8 cellular contexts compared by ENCODE assay signal in the genomic region with DNA sequence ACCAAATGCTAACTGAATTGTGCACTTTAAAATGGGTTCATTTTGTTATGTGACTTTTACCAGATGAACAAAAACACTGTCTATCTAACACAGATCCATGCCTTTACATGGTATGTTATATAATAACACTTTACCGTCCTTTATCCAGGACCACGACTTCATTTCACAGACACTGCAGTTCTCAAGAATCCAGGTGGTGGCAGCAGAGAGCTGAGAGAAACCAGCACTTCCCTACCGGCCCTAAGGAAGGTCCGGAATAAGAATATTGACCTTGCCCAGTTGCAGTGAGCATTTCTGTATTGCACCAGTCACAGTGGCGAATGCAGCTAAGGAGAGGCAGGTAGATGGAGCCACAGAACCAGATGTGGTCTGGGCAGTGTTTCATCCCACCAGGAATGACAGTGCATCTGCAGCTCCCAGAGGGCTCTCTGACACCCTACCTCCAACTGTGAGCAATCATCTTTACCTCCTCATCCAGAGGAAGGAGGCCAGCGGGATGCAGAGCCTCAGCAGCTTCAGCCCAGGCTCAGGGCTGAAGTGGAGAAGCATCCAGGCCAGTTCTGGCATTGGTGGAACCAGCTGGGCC. TPM values are rescaled to one million over a fixed set of nuclear protein-coding genes. Genes with fewer than 3 reads are reported as not detected.
A peak's percentile ranks its signal among the peaks of the same experiment; 100 is the strongest.
DNase-seq lines count a peak whose midpoint lies in the region; ATAC-seq, FAIRE-seq and TF ChIP-seq lines count a peak whose summit lies in the region.

No MANE protein-coding gene starts in this region.

- H3K4me1 Mint-ChIP-seq in activated B cell treated with CpG ODN at 0.5 μM for 24 hours: peaks cover 9% of the 10 kb centered on the region
- peaks cover 9% of the 10 kb centered on the region for H3K4me1 Mint-ChIP-seq in nephron progenitor cell

- H3K4me3 ChIP-seq in epithelial cell of proximal tubule (ENCODE audit: low read depth, low read length): no peak overlapping the region

- no peak for ATAC-seq in activated B cell treated with CpG ODN at 0.5 μM for 24 hours (ENCODE audit: low read depth)
- no peak for ATAC-seq in HG03439 (IDR thresholded peaks at IDR 0.05; ENCODE audit: unreplicated experiment)

- peak; percentile 68 for DNase-seq in A172 (ENCODE audit: low spot score)
- peak; percentile 57 for DNase-seq in NCI-H146 (lab: John Stamatoyannopoulos, UW)
- peak; percentile 27 for DNase-seq in activated B cell treated with CpG ODN at 0.5 μM for 24 hours
- DNase-seq in epithelial cell of proximal tubule (ENCODE audit: low read depth): no peak
- peak; percentile 71 for DNase-seq in nephron progenitor cell
- DNase-seq in NCI-H524 treated with DMSO at 0.1 percent for 48 hours (lab: John Stamatoyannopoulos, UW): no peak

- TF ChIP-seq CTCF in activated B cell treated with CpG ODN at 0.5 μM for 24 hours (IDR thresholded peaks at IDR 0.05) (no peak), epithelial cell of proximal tubule (conservative IDR thresholded peaks at IDR 0.05; ENCODE audit: low read depth, low read length) (peak; percentile 90), nephron progenitor cell (IDR thresholded peaks at IDR 0.05) (peak; percentile 71)

- H3K4me3 Mint-ChIP-seq in activated B cell treated with CpG ODN at 0.5 μM for 24 hours (no peak overlapping the region), nephron progenitor cell (no peak overlapping the region)

- H3K9me3 Mint-ChIP-seq in activated B cell treated with CpG ODN at 0.5 μM for 24 hours (no peaks in the 10 kb centered on the region), nephron progenitor cell (peaks cover 12% of the 10 kb centered on the region)

- FAIRE-seq in G401.6 (lab: Jason Lieb, UNC): peak; percentile 57

- intact Hi-C loops in activated B cell treated with CpG ODN at 0.5 μM for 24 hours (cut with micrococcal nuclease): loop anchor here (1.0 kb wide), 2 partner anchors 96 to 257 kb away; no protein-coding TSS in a partner anchor

- CTCF ChIA-PET in activated B cell treated with CpG ODN at 0.5 μM for 24 hours (lab: Charles Lee): interaction anchor here (1.2 to 3.4 kb wide), 9 partner anchors 10 to 272 kb away, joined by 3 to 26 read pairs (median 7); a partner anchor contains a TSS

- H3K27me3 Mint-ChIP-seq in activated B cell treated with CpG ODN at 0.5 μM for 24 hours: no peaks in the 10 kb centered on the region
- H3K27me3 Mint-ChIP-seq in nephron progenitor cell (ENCODE audit: low read depth, poor library complexity): peaks cover 14% of the 10 kb centered on the region

- no peak overlapping the region for H3K27ac Mint-ChIP-seq in activated B cell treated with CpG ODN at 0.5 μM for 24 hours
- H3K27ac Mint-ChIP-seq in nephron progenitor cell: no peak overlapping the region

- no peaks in the 10 kb centered on the region for H3K36me3 Mint-ChIP-seq in activated B cell treated with CpG ODN at 0.5 μM for 24 hours (ENCODE audit: low read depth)
- no peaks in the 10 kb centered on the region for H3K36me3 Mint-ChIP-seq in nephron progenitor cell (ENCODE audit: low read depth)

- POLR2A ChIA-PET in activated B cell treated with CpG ODN at 0.5 μM for 24 hours (lab: Charles Lee): no interaction called here

RNA-seq across cellular contexts. Expression of a gene that starts 44.6 kb away (rescaled TPM):
- 18.1 and 44.8 TPM in 2 replicates for total RNA-seq in A172 (2014; rRNA removed; shearing (Covaris generic))
- total RNA-seq in activated B cell treated with CpG ODN at 0.5 μM for 24 hours (40.8 and 42.3 TPM in 2 replicates), epithelial cell of proximal tubule (19.6 and 23.4 TPM in 2 replicates)

Comparison
In these comparisons a context has a peak if more than half of its experiments do, and no peak if none do; other contexts are left out.
1. DNase-seq: peak in A172 (single experiment), NCI-H146 (single experiment), activated B cell treated with CpG ODN at 0.5 μM for 24 hours (single experiment) and nephron progenitor cell (single experiment); none in epithelial cell of proximal tubule (single experiment) and NCI-H524 treated with DMSO at 0.1 percent for 48 hours (single experiment).